ENCODE assay signal across 10 cellular contexts in genomic region chr6:37005827-37006514, GRCh38. TPM values are rescaled to one million over a fixed set of nuclear protein-coding genes. Genes with fewer than 3 reads are reported as not detected.
DNase-seq lines count a peak whose midpoint lies in the region; ATAC-seq, FAIRE-seq and TF ChIP-seq lines count a peak whose summit lies in the region.
"Had no signal": no experiment of that assay in that cellular context is flagged by ENCODE, and none has a peak within 500 bp of the region (broad histone marks: within the 10 kb centered on the region; RNA-seq: fewer than 3 reads in every experiment).

No MANE protein-coding gene starts in this region.

- FAIRE-seq in GM12891 (lab: Jason Lieb, UNC): peak; percentile 91
- FAIRE-seq: TTC549 had no signal

- DNase-seq in GM12891 (ENCODE audit: insufficient read length, low spot score): no peak
- DNase-seq in T-helper 2 cell treated with Interferon-gamma antibody and Interleukin-4, amounts not matched to agents 5 μg/mL and 100 μg/mL, for 36 hours (ENCODE audit: low spot score): no peak
- DNase-seq in naive thymus-derived CD4-positive, alpha-beta T cell: no peak
- DNase-seq in SK-N-DZ (ENCODE audit: low spot score): no peak
- no peak for DNase-seq in stimulated activated CD4-positive, alpha-beta T cell treated with anti-CD3 and anti-CD28 coated beads, Interleukin-1b, Interleukin-23, amount 100 ng/mL, for 48 hours
- DNase-seq in NCI-H748 treated with DMSO at 0.1 percent for 48 hours (lab: John Stamatoyannopoulos, UW): no peak
- DNase-seq in stimulated activated naive CD4-positive, alpha-beta T cell (lab: John Stamatoyannopoulos, UW): no peak

- H3K4me3 ChIP-seq in naive thymus-derived CD4-positive, alpha-beta T cell (ENCODE audit: low read length): peak overlapping the region; percentile 4

- H3K36me3 ChIP-seq in naive thymus-derived CD4-positive, alpha-beta T cell (ENCODE audit: control insufficient read depth in 2 of 3, insufficient read depth in 3 of 3, low read length in 3 of 3): no peaks in the 10 kb centered on the region

- peak overlapping the region; percentile 60 for H3K27ac Mint-ChIP-seq in T-helper 2 cell treated with Interferon-gamma antibody and Interleukin-4, amounts not matched to agents 5 μg/mL and 100 μg/mL, for 36 hours
- H3K27ac Mint-ChIP-seq in naive thymus-derived CD4-positive, alpha-beta T cell: peak overlapping the region in 6 of 9 donors; percentile 22 to 71 (median 42)

- CTCF ChIA-PET in naive thymus-derived CD4-positive, alpha-beta T cell (lab: Charles Lee): interaction anchor here (0.6 to 2.8 kb wide), 2 partner anchors 11 to 425 kb away, joined by 3 to 17 read pairs; no protein-coding TSS in a partner anchor

- H3K27me3 ChIP-seq in naive thymus-derived CD4-positive, alpha-beta T cell (ENCODE audit: control insufficient read depth in 2 of 2, insufficient read depth in 2 of 2, low read length in 2 of 2): no peaks in the 10 kb centered on the region

- H3K4me1 ChIP-seq in naive thymus-derived CD4-positive, alpha-beta T cell (ENCODE audit: control insufficient read depth in 2 of 2, insufficient read depth in 2 of 2, low read length in 2 of 2): peaks cover 4 to 12% of the 10 kb centered on the region in 2 donors

- H3K36me3 Mint-ChIP-seq in T-helper 2 cell treated with Interferon-gamma antibody and Interleukin-4, amounts not matched to agents 5 μg/mL and 100 μg/mL, for 36 hours (ENCODE audit: low read depth): no peaks in the 10 kb centered on the region
- H3K36me3 Mint-ChIP-seq in naive thymus-derived CD4-positive, alpha-beta T cell: no peaks in the 10 kb centered on the region

- H3K9me3 ChIP-seq in naive thymus-derived CD4-positive, alpha-beta T cell (ENCODE audit: control insufficient read depth in 2 of 3, low read length in 3 of 3): no peaks in the 10 kb centered on the region

- ATAC-seq in GM21737 (IDR thresholded peaks at IDR 0.05; ENCODE audit: unreplicated experiment): peak; percentile 0
- ATAC-seq in naive thymus-derived CD4-positive, alpha-beta T cell: peak; percentile 11

- POLR2A ChIA-PET in naive thymus-derived CD4-positive, alpha-beta T cell (lab: Charles Lee): interaction anchor here (1.5 kb wide), 1 partner anchor 20 kb away, joined by 4 read pairs; the partner anchor contains the start of gene MTCH1

- no peak overlapping the region for H3K27ac ChIP-seq in naive thymus-derived CD4-positive, alpha-beta T cell (ENCODE audit: low read depth, low read length)

- peak overlapping the region; percentile 27 for H3K4me3 Mint-ChIP-seq in T-helper 2 cell treated with Interferon-gamma antibody and Interleukin-4, amounts not matched to agents 5 μg/mL and 100 μg/mL, for 36 hours
- H3K4me3 Mint-ChIP-seq in naive thymus-derived CD4-positive, alpha-beta T cell: peak overlapping the region in 6 of 10 donors; percentile 6 to 50 (median 38)

- peaks cover 4% of the 10 kb centered on the region for H3K27me3 Mint-ChIP-seq in T-helper 2 cell treated with Interferon-gamma antibody and Interleukin-4, amounts not matched to agents 5 μg/mL and 100 μg/mL, for 36 hours (ENCODE audit: low read depth)
- peaks cover 0 to 3% (median 0%) of the 10 kb centered on the region in 5 donors for H3K27me3 Mint-ChIP-seq in naive thymus-derived CD4-positive, alpha-beta T cell

- no peaks in the 10 kb centered on the region for H3K9me3 Mint-ChIP-seq in T-helper 2 cell treated with Interferon-gamma antibody and Interleukin-4, amounts not matched to agents 5 μg/mL and 100 μg/mL, for 36 hours
- H3K9me3 Mint-ChIP-seq in naive thymus-derived CD4-positive, alpha-beta T cell: no peaks in the 10 kb centered on the region

- intact Hi-C loops in naive thymus-derived CD4-positive, alpha-beta T cell (cut with micrococcal nuclease): no loop called here

- no peak for TF ChIP-seq POLR2A in GM12891 (IDR thresholded peaks at IDR 0.05; ENCODE audit: low read depth, low read length)

- peaks cover 14% of the 10 kb centered on the region for H3K4me1 Mint-ChIP-seq in T-helper 2 cell treated with Interferon-gamma antibody and Interleukin-4, amounts not matched to agents 5 μg/mL and 100 μg/mL, for 36 hours (ENCODE audit: low read depth)
- peaks cover 7 to 19% (median 10%) of the 10 kb centered on the region in 7 donors for H3K4me1 Mint-ChIP-seq in naive thymus-derived CD4-positive, alpha-beta T cell

TF ChIP-seq in GM12891, 5 proteins besides CTCF, POLR2A, EP300 and RAD21:
- TF ChIP-seq SPI1 (IDR thresholded peaks at IDR 0.05; ENCODE audit: low read depth, low read length): peak; percentile 33; the same call in 1 of the 2 replicates
- TF ChIP-seq POLR2AphosphoS5 (IDR thresholded peaks at IDR 0.05; ENCODE audit: low read depth, low read length): no peak

RNA-seq across cellular contexts. Expression of gene FGD2, which starts 0.5 kb away (rescaled TPM):
- 6.1 TPM for polyA plus RNA-seq in GM12891 (2012; ENCODE audit: low read depth, missing spikeins)
- total RNA-seq in naive thymus-derived CD4-positive, alpha-beta T cell: 10 to 100 TPM in 1 of 5 experiments, 1 to 10 TPM in 4; 1.4 to 71.9 (median 3.5) TPM
- under 1 TPM; 0.25 to 0.38 TPM for polyA plus RNA-seq in naive thymus-derived CD4-positive, alpha-beta T cell
- polyA plus RNA-seq in SK-N-DZ (2014; cell fraction: cytosol; rRNA removed): not detected in 2 replicates
- polyA plus RNA-seq in SK-N-DZ (2014; cell fraction: nucleus; rRNA removed): not detected in 2 replicates
- polyA plus RNA-seq: neural cell had no signal

RNA-seq across cellular contexts. Expression of gene MTCH1, which starts 20.0 kb away (rescaled TPM):
- 96.3 TPM for polyA plus RNA-seq in GM12891 (2012; ENCODE audit: low read depth, missing spikeins)
- total RNA-seq in naive thymus-derived CD4-positive, alpha-beta T cell: 100 to 1,000 TPM; 123 to 198 (median 130) TPM
- 10 to 100 TPM; 75.2 to 85.7 TPM for polyA plus RNA-seq in naive thymus-derived CD4-positive, alpha-beta T cell
- 215 and 251 TPM in 2 replicates for polyA plus RNA-seq in SK-N-DZ (2014; cell fraction: cytosol; rRNA removed)
- polyA plus RNA-seq in SK-N-DZ (2014; cell fraction: nucleus; rRNA removed): 349 and 390 TPM in 2 replicates

RNA-seq across cellular contexts. Expression of gene PI16, which starts 51.4 kb away (rescaled TPM):
- polyA plus RNA-seq in GM12891 (2012; ENCODE audit: low read depth, missing spikeins): 0.19 TPM
- total RNA-seq in naive thymus-derived CD4-positive, alpha-beta T cell: 1 to 10 TPM; 1.2 to 7.5 (median 1.6) TPM
- polyA plus RNA-seq in naive thymus-derived CD4-positive, alpha-beta T cell: 10 to 100 TPM in 1 of 2 donors, 1 to 10 TPM in 1; 2.4 to 10.6 TPM
- polyA plus RNA-seq in SK-N-DZ (2014; cell fraction: cytosol; rRNA removed): not detected in 2 replicates
- not detected in 2 replicates for polyA plus RNA-seq in SK-N-DZ (2014; cell fraction: nucleus; rRNA removed)
- polyA plus RNA-seq: neural cell had no signal
